ENCODE assay signal across 13 cellular contexts in the genomic region with DNA sequence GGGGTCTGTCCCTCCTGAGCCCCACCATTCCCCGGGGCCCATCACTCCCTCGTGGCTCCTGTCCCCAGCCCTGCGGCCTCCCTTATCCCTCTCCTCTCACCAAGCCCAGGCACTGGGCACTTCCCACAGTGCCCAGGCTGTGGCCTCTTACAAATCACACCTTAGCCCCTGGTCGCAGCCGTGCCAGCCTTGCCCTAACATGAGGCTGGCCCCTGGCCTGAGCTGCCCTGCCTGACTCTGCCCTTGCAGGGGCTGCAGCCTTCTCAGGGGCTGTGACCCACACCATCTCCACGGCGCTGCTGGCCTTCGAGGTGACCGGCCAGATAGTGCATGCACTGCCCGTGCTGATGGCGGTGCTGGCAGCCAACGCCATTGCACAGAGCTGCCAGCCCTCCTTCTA. TPM values are rescaled to one million over a fixed set of nuclear protein-coding genes. Genes with fewer than 3 reads are reported as not detected.
A peak's percentile ranks its signal among the peaks of the same experiment; 100 is the strongest.
DNase-seq lines count a peak whose midpoint lies in the region; ATAC-seq, FAIRE-seq and TF ChIP-seq lines count a peak whose summit lies in the region.
"Not testable (repeated sequence)": the region's sequence is repeated elsewhere in the genome, so short reads cannot be mapped to it uniquely, and the experiment has no call there.
"Had no signal": no experiment of that assay in that cellular context is flagged by ENCODE, and none has a peak within 500 bp of the region (broad histone marks: within the 10 kb centered on the region; RNA-seq: fewer than 3 reads in every experiment).

No MANE protein-coding gene starts in this region.

- H3K36me3 Mint-ChIP-seq in activated naive CD8-positive, alpha-beta T cell treated with anti-CD3 and anti-CD28 coated beads, Interleukin-2, amount 10 ng/mL, durations not matched to agents 7 days and 5 days = not testable (repeated sequence)

- peak; percentile 7 for FAIRE-seq in bronchial epithelial cell (lab: Jason Lieb, UNC)

- H3K4me3 ChIP-seq in bronchial epithelial cell (ENCODE audit: low read depth, low read length) = not testable (repeated sequence)

- H3K9me3 Mint-ChIP-seq in activated naive CD8-positive, alpha-beta T cell treated with anti-CD3 and anti-CD28 coated beads, Interleukin-2, amount 10 ng/mL, durations not matched to agents 7 days and 5 days = not testable (repeated sequence)

- POLR2A ChIA-PET in activated naive CD8-positive, alpha-beta T cell treated with anti-CD3 and anti-CD28 coated beads, Interleukin-2, amount 10 ng/mL, durations not matched to agents 7 days and 5 days (lab: Charles Lee) = not testable (repeated sequence)

- DNase-seq in activated naive CD8-positive, alpha-beta T cell treated with anti-CD3 and anti-CD28 coated beads, Interleukin-2, amount 10 ng/mL, durations not matched to agents 7 days and 5 days; bronchial epithelial cell (ENCODE audit: low read depth): not testable (repeated sequence)

- H3K27ac Mint-ChIP-seq in activated naive CD8-positive, alpha-beta T cell treated with anti-CD3 and anti-CD28 coated beads, Interleukin-2, amount 10 ng/mL, durations not matched to agents 7 days and 5 days = not testable (repeated sequence)

- peak overlapping the region; percentile 22 for H3K4me3 Mint-ChIP-seq in activated naive CD8-positive, alpha-beta T cell treated with anti-CD3 and anti-CD28 coated beads, Interleukin-2, amount 10 ng/mL, durations not matched to agents 7 days and 5 days

- not testable (repeated sequence) for TF ChIP-seq CTCF in bronchial epithelial cell (IDR thresholded peaks at IDR 0.05; ENCODE audit: insufficient read depth, low read length, severe bottlenecking)

- H3K4me1 Mint-ChIP-seq in activated naive CD8-positive, alpha-beta T cell treated with anti-CD3 and anti-CD28 coated beads, Interleukin-2, amount 10 ng/mL, durations not matched to agents 7 days and 5 days = peaks cover 18% of the 10 kb centered on the region

- ATAC-seq in activated naive CD8-positive, alpha-beta T cell treated with anti-CD3 and anti-CD28 coated beads, Interleukin-2, amount 10 ng/mL, durations not matched to agents 7 days and 5 days (ENCODE audit: low read depth) = not testable (repeated sequence)

- not testable (repeated sequence) for H3K27me3 ChIP-seq in bronchial epithelial cell (ENCODE audit: control insufficient read depth, insufficient read depth, low read length)

- H3K36me3 ChIP-seq in bronchial epithelial cell (ENCODE audit: control insufficient read depth, insufficient read depth, low read length) = not testable (repeated sequence)

- peaks cover 19% of the 10 kb centered on the region for H3K27me3 Mint-ChIP-seq in activated naive CD8-positive, alpha-beta T cell treated with anti-CD3 and anti-CD28 coated beads, Interleukin-2, amount 10 ng/mL, durations not matched to agents 7 days and 5 days

RNA-seq across cellular contexts. Expression of a gene that starts 8.4 kb away (rescaled TPM):
- not detected for total RNA-seq in activated naive CD8-positive, alpha-beta T cell treated with anti-CD3 and anti-CD28 coated beads, Interleukin-2, amount 10 ng/mL, durations not matched to agents 7 days and 5 days
- under 0.01 and 0.26 TPM in 2 replicates for total RNA-seq in bronchial epithelial cell
- total RNA-seq: A172; B cell; Caco-2; Calu3; CD4-positive, alpha-beta memory T cell; CD4-positive, alpha-beta T cell; CD4-positive, CD25-positive, alpha-beta regulatory T cell; CD8-positive, alpha-beta memory T cell; CD8-positive, alpha-beta T cell had no signal

RNA-seq across cellular contexts. Expression of a gene that starts 21.5 kb away (rescaled TPM):
- total RNA-seq in activated naive CD8-positive, alpha-beta T cell treated with anti-CD3 and anti-CD28 coated beads, Interleukin-2, amount 10 ng/mL, durations not matched to agents 7 days and 5 days = 1 to 10 TPM; 3.3 to 4.1 TPM
- total RNA-seq in bronchial epithelial cell = 0.53 and 0.77 TPM in 2 replicates
- total RNA-seq: CD4-positive, alpha-beta memory T cell; CD4-positive, alpha-beta T cell; CD4-positive, CD25-positive, alpha-beta regulatory T cell; CD8-positive, alpha-beta T cell had no signal

RNA-seq across cellular contexts. Expression of a gene that starts 30.1 kb away (rescaled TPM):
- total RNA-seq in activated naive CD8-positive, alpha-beta T cell treated with anti-CD3 and anti-CD28 coated beads, Interleukin-2, amount 10 ng/mL, durations not matched to agents 7 days and 5 days = not detected
- not detected in 2 replicates for total RNA-seq in bronchial epithelial cell
- total RNA-seq: A172; A673; B cell; Caco-2; Calu3; CD4-positive, alpha-beta memory T cell; CD4-positive, alpha-beta T cell; CD4-positive, CD25-positive, alpha-beta regulatory T cell; CD8-positive, alpha-beta memory T cell; CD8-positive, alpha-beta T cell; Daoy had no signal

RNA-seq across cellular contexts. Expression of a gene that starts 34.1 kb away (rescaled TPM):
- total RNA-seq in activated naive CD8-positive, alpha-beta T cell treated with anti-CD3 and anti-CD28 coated beads, Interleukin-2, amount 10 ng/mL, durations not matched to agents 7 days and 5 days = not detected
- total RNA-seq in bronchial epithelial cell = under 0.01 TPM in 1 of 2 replicates, not detected in the other
- total RNA-seq: A172; A673; B cell; Caco-2; Calu3; CD4-positive, alpha-beta memory T cell; CD4-positive, alpha-beta T cell; CD4-positive, CD25-positive, alpha-beta regulatory T cell; CD8-positive, alpha-beta memory T cell; CD8-positive, alpha-beta T cell had no signal

RNA-seq across cellular contexts. Expression of a gene that starts 47.9 kb away (rescaled TPM):
- not detected for total RNA-seq in activated naive CD8-positive, alpha-beta T cell treated with anti-CD3 and anti-CD28 coated beads, Interleukin-2, amount 10 ng/mL, durations not matched to agents 7 days and 5 days
- not detected in 2 replicates for total RNA-seq in bronchial epithelial cell
- total RNA-seq: A172; A673; B cell; Calu3; CD4-positive, alpha-beta memory T cell; CD4-positive, alpha-beta T cell; CD4-positive, CD25-positive, alpha-beta regulatory T cell; CD8-positive, alpha-beta memory T cell; CD8-positive, alpha-beta T cell; Daoy had no signal
